13 cellular contexts compared by ENCODE assay signal in the genomic region with DNA sequence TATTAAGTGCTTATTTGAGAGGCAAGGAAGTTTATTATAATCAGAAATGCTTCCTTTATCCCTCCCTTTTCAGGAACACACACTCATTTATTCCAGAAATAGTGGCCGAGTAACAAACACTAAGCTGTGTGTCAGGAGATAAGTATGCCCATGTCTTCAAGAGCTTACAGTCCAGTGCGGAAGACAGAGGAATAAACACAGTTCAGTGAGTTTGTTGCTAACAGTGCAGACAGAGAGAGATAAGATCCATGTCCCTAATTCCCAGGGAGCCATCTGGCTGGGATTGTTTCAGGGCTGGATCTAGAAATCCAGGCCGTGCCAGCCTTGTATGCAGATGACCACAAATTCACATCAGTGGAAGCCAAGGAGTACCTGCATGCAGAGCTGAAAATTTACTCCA.
DNase-seq lines count a peak whose midpoint lies in the region; ATAC-seq and TF ChIP-seq lines count a peak whose summit lies in the region.
"Had no signal": no experiment of that assay in that cellular context is flagged by ENCODE, and none has a peak within 500 bp of the region (broad histone marks: within the 10 kb centered on the region; RNA-seq: fewer than 3 reads in every experiment).

No MANE protein-coding gene starts in this region.

- no peak overlapping the region for H3K27ac Mint-ChIP-seq in naive thymus-derived CD8-positive, alpha-beta T cell
- H3K27ac Mint-ChIP-seq: activated T-helper 17 cell treated with anti-CD3 and anti-CD28 coated beads, Interleukin-2, amount 50 U/mL, for 72 hours; CD8-positive, alpha-beta T cell had no signal

- no peak for ATAC-seq in naive thymus-derived CD8-positive, alpha-beta T cell
- ATAC-seq: activated T-helper 17 cell treated with anti-CD3 and anti-CD28 coated beads, Interleukin-2, amount 50 U/mL, for 72 hours; CD8-positive, alpha-beta T cell had no signal

- peaks cover 6 to 16% (median 11%) of the 10 kb centered on the region in 5 donors for H3K27me3 Mint-ChIP-seq in naive thymus-derived CD8-positive, alpha-beta T cell

- TF ChIP-seq CTCF in AG09319 (IDR thresholded peaks at IDR 0.05; ENCODE audit: low read depth, low read length), result no peak

- no peaks in the 10 kb centered on the region for H3K9me3 Mint-ChIP-seq in naive thymus-derived CD8-positive, alpha-beta T cell
- H3K9me3 Mint-ChIP-seq: activated T-helper 17 cell treated with anti-CD3 and anti-CD28 coated beads, Interleukin-2, amount 50 U/mL, for 72 hours; CD8-positive, alpha-beta T cell had no signal

- peaks cover 0 to 9% (median 4%) of the 10 kb centered on the region in 4 donors for H3K4me1 Mint-ChIP-seq in naive thymus-derived CD8-positive, alpha-beta T cell
- H3K4me1 Mint-ChIP-seq: activated T-helper 17 cell treated with anti-CD3 and anti-CD28 coated beads, Interleukin-2, amount 50 U/mL, for 72 hours had no signal

- DNase-seq in AG09319 (ENCODE audit: extremely low read depth, low read depth), result peak; percentile 16
- DNase-seq in RPMI7951 (ENCODE audit: low read depth), result peak; percentile 90
- DNase-seq in fibroblast of peridontal ligament (ENCODE audit: extremely low read depth), result peak; percentile 50
- DNase-seq in myocyte (ENCODE audit: low read depth), result peak; percentile 81
- DNase-seq in hippocampal formation (lab: John Stamatoyannopoulos, UW), result no peak
- no peak for DNase-seq in medulla oblongata (ENCODE audit: extremely low spot score)
- DNase-seq in naive thymus-derived CD8-positive, alpha-beta T cell, result no peak
- DNase-seq in midbrain (lab: John Stamatoyannopoulos, UW), result no peak
- DNase-seq: CD8-positive, alpha-beta T cell; Karpas-422; NK-92 treated with Interleukin-12 subunit alpha and Interleukin-12 subunit beta, amount 100 ng/mL, for 24 hours; stimulated activated CD4-positive, alpha-beta T cell treated with anti-CD3 and anti-CD28 coated beads, Interleukin-1b, Interleukin-23, amount 100 ng/mL, for 48 hours had no signal

- H3K4me3 Mint-ChIP-seq in naive thymus-derived CD8-positive, alpha-beta T cell, result no peak overlapping the region
- H3K4me3 Mint-ChIP-seq: activated T-helper 17 cell treated with anti-CD3 and anti-CD28 coated beads, Interleukin-2, amount 50 U/mL, for 72 hours; CD8-positive, alpha-beta T cell had no signal

- POLR2A ChIA-PET in naive thymus-derived CD8-positive, alpha-beta T cell (lab: Charles Lee), result no interaction called here

- H3K36me3 Mint-ChIP-seq in naive thymus-derived CD8-positive, alpha-beta T cell, result no peaks in the 10 kb centered on the region
- H3K36me3 Mint-ChIP-seq: CD8-positive, alpha-beta T cell had no signal

Comparison
In these comparisons a context has a peak if more than half of its experiments do, and no peak if none do; other contexts are left out.
1. DNase-seq: peak in AG09319 (single experiment), RPMI7951 (single experiment), fibroblast of peridontal ligament (single experiment) and myocyte (single experiment); none in hippocampal formation (0 of 2), medulla oblongata (single experiment), naive thymus-derived CD8-positive, alpha-beta T cell (0 of 10) and midbrain (single experiment).